In genomic region chr3:117477214-117477755, GRCh38 we compare ENCODE assay signal across 14 cellular contexts.
"Had no signal": no experiment of that assay in that cellular context is flagged by ENCODE, and none has a peak within 500 bp of the region (broad histone marks: within the 10 kb centered on the region; RNA-seq: fewer than 3 reads in every experiment).

No MANE protein-coding gene starts in this region.

- H3K27ac ChIP-seq: colonic mucosa, esophagus squamous epithelium, gastroesophageal sphincter, ovary had no signal

- ATAC-seq: gastroesophageal sphincter, left cardiac atrium, natural killer cell, right cardiac atrium had no signal

- H3K4me1 ChIP-seq: colonic mucosa, esophagus squamous epithelium, gastroesophageal sphincter had no signal

- H3K9me3 ChIP-seq: colonic mucosa, esophagus squamous epithelium, gastroesophageal sphincter, ovary had no signal

- H3K27me3 ChIP-seq: colonic mucosa, esophagus squamous epithelium, gastroesophageal sphincter, ovary had no signal

- DNase-seq: colonic mucosa; dermis blood vessel endothelial cell; esophagus squamous epithelium; foreskin fibroblast; glutamatergic neuron; immature natural killer cell; left cardiac atrium; natural killer cell; ovary; right cardiac atrium; stimulated activated CD4-positive, alpha-beta T cell treated with anti-CD3 and anti-CD28 coated beads, Interleukin-12 subunit alpha, Interleukin-12 subunit beta, amount 100 ng/mL, for 4 hours; stimulated activated naive CD4-positive, alpha-beta T cell treated with Interleukin-2 at 50 U/mL for 16 hours; trophoblast cell had no signal

- H3K4me3 ChIP-seq: colonic mucosa, esophagus squamous epithelium, gastroesophageal sphincter, ovary had no signal

- H3K36me3 ChIP-seq: colonic mucosa, esophagus squamous epithelium, gastroesophageal sphincter, ovary had no signal
